ENCODE assay signal across 1 cellular context in genomic region chr3:56864090-56864489, GRCh38.
TF ChIP-seq lines count a peak whose summit lies in the region.

No MANE protein-coding gene starts in this region.

TF ChIP-seq in H1, 55 proteins besides CTCF, POLR2A, EP300 and RAD21:
- TF ChIP-seq KDM1A (IDR thresholded peaks at IDR 0.05; ENCODE audit: borderline replicate concordance, low read length) = peak; percentile 64; the same call in 1 of the 2 replicates
- no peak for TF ChIP-seq TCF12 (IDR thresholded peaks at IDR 0.05; ENCODE audit: low read depth, low read length)
- TF ChIP-seq SRF (IDR thresholded peaks at IDR 0.05; ENCODE audit: low read depth, low read length) = no peak
- TF ChIP-seq SIRT6 (IDR thresholded peaks at IDR 0.05; ENCODE audit: low read length) = no peak
- no peak for TF ChIP-seq POU5F1 (IDR thresholded peaks at IDR 0.05; ENCODE audit: low read depth, low read length)
- no peak for TF ChIP-seq CTBP2 (IDR thresholded peaks at IDR 0.05; ENCODE audit: borderline replicate concordance, insufficient read depth, insufficient read length, low read length)
